In the genomic region with DNA sequence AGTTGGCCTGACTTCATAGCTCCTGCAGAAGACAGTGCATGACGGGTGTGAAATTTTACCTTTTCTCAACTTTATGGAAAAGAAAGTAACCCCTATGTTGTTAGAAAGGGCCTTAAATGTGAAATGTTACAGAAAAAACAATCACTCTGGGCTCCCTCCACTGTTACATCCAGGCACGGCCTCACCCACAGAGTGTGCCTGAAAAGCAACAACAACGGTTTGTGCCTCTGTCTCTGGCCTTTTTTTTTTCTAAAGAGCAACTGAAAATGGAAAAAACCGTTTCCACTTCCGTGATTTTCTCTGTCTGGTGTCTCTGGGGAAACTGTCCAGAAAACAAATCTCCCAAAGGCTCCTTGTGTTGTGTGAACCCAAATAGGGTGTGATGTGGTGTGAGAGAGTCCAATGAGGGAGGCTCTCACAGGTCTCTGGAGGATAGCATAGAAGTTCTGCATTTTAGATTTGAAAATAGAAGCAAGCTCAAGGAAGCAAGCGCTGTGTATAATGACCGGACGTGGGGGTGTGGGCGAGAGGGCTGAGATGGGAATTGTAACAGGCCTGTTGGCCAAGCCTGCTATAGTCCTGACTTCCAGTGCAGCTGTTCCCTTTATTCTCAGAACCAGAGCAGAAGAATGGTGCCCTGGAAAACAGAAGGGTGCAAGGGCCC, we compare ENCODE assay signal across 1 cellular context.
TF ChIP-seq lines count a peak whose summit lies in the region.

No MANE protein-coding gene starts in this region.

TF ChIP-seq in WTC11, 78 proteins besides CTCF, POLR2A, EP300 and RAD21 (continued from another document):
- no peak for TF ChIP-seq STAT6 (CRISPR knock-in tag; conservative IDR thresholded peaks at IDR 0.05; ENCODE audit: low read depth)
- TF ChIP-seq ZNF396 (CRISPR knock-in tag; IDR thresholded peaks at IDR 0.05; ENCODE audit: borderline replicate concordance): no peak
- no peak for TF ChIP-seq ZNF423 (CRISPR knock-in tag; IDR thresholded peaks at IDR 0.05)
- no peak for TF ChIP-seq JAZF1 (CRISPR knock-in tag; IDR thresholded peaks at IDR 0.05)
- TF ChIP-seq ZSCAN18 (CRISPR knock-in tag; IDR thresholded peaks at IDR 0.05): no peak
- TF ChIP-seq, protein P1, sequence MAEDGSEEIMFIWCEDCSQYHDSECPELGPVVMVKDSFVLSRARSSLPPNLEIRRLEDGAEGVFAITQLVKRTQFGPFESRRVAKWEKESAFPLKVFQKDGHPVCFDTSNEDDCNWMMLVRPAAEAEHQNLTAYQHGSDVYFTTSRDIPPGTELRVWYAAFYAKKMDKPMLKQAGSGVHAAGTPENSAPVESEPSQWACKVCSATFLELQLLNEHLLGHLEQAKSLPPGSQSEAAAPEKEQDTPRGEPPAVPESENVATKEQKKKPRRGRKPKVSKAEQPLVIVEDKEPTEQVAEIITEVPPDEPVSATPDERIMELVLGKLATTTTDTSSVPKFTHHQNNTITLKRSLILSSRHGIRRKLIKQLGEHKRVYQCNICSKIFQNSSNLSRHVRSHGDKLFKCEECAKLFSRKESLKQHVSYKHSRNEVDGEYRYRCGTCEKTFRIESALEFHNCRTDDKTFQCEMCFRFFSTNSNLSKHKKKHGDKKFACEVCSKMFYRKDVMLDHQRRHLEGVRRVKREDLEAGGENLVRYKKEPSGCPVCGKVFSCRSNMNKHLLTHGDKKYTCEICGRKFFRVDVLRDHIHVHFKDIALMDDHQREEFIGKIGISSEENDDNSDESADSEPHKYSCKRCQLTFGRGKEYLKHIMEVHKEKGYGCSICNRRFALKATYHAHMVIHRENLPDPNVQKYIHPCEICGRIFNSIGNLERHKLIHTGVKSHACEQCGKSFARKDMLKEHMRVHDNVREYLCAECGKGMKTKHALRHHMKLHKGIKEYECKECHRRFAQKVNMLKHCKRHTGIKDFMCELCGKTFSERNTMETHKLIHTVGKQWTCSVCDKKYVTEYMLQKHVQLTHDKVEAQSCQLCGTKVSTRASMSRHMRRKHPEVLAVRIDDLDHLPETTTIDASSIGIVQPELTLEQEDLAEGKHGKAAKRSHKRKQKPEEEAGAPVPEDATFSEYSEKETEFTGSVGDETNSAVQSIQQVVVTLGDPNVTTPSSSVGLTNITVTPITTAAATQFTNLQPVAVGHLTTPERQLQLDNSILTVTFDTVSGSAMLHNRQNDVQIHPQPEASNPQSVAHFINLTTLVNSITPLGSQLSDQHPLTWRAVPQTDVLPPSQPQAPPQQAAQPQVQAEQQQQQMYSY (CRISPR knock-in tag; IDR thresholded peaks at IDR 0.05): no peak
